In genomic region chr6:75201901-75202672, GRCh38 we compare ENCODE assay signal across 10 cellular contexts. TPM values are rescaled to one million over a fixed set of nuclear protein-coding genes. Genes with fewer than 3 reads are reported as not detected.
DNase-seq lines count a peak whose midpoint lies in the region; ATAC-seq and TF ChIP-seq lines count a peak whose summit lies in the region.
"Had no signal": no experiment of that assay in that cellular context is flagged by ENCODE, and none has a peak within 500 bp of the region (broad histone marks: within the 10 kb centered on the region; RNA-seq: fewer than 3 reads in every experiment).

No MANE protein-coding gene starts in this region.

- peak overlapping the region; percentile 95 for H3K4me3 Mint-ChIP-seq in chondrocyte (ENCODE audit: unreplicated experiment)
- H3K4me3 Mint-ChIP-seq: natural killer cell treated with Interleukin-12 subunit alpha and Interleukin-12 subunit beta and Interleukin-15 and Interleukin-18, amount 100 ng/mL, for 72 hours had no signal

- peak; percentile 41 for DNase-seq in ACHN
- DNase-seq in HFF-Myc (ENCODE audit: extremely low read depth, low read depth) = no peak
- peak; percentile 90 for DNase-seq in chondrocyte (ENCODE audit: low spot score)
- peak; percentile 2 to 46 for DNase-seq in lung microvascular endothelial cell (ENCODE audit: low read depth in 2 of 2)
- DNase-seq in NCI-H446 treated with DMSO at 0.1 percent for 48 hours (lab: John Stamatoyannopoulos, UW) = no peak
- no peak for DNase-seq in erythroblast (lab: John Stamatoyannopoulos, UW)
- DNase-seq in activated effector memory CD4-positive, alpha-beta T cell treated with Interleukin-2 at 50 U/mL for 16 hours = no peak

- in situ Hi-C loops in ACHN (cut with HindIII; ENCODE audit: low pct_ligation_motif_present, low pct_unique_long_range_greater_than_20kb, low sequenced_read_pairs) = no loop called here

- ATAC-seq in GM21529 (IDR thresholded peaks at IDR 0.05; ENCODE audit: unreplicated experiment) = no peak

- H3K4me1 Mint-ChIP-seq in chondrocyte (ENCODE audit: low read depth) = peaks cover 63% of the 10 kb centered on the region

- H3K27me3 Mint-ChIP-seq in chondrocyte (ENCODE audit: low read depth) = no peaks in the 10 kb centered on the region

- H3K36me3 Mint-ChIP-seq in chondrocyte (ENCODE audit: low read depth) = peaks cover 33% of the 10 kb centered on the region
- H3K36me3 Mint-ChIP-seq: natural killer cell treated with Interleukin-12 subunit alpha and Interleukin-12 subunit beta and Interleukin-15 and Interleukin-18, amount 100 ng/mL, for 72 hours had no signal

- H3K27ac Mint-ChIP-seq in chondrocyte (ENCODE audit: unreplicated experiment) = peak overlapping the region; percentile 99
- H3K27ac Mint-ChIP-seq: natural killer cell treated with Interleukin-12 subunit alpha and Interleukin-12 subunit beta and Interleukin-15 and Interleukin-18, amount 100 ng/mL, for 72 hours had no signal

- TF ChIP-seq CTCF in HFF-Myc (IDR thresholded peaks at IDR 0.05; ENCODE audit: low read depth, low read length, missing control alignments) = no peak
- TF ChIP-seq CTCF in chondrocyte (IDR thresholded peaks at IDR 0.05) = peak; percentile 37

- H3K9me3 Mint-ChIP-seq in chondrocyte (ENCODE audit: low read depth) = no peaks in the 10 kb centered on the region
- H3K9me3 Mint-ChIP-seq: natural killer cell treated with Interleukin-12 subunit alpha and Interleukin-12 subunit beta and Interleukin-15 and Interleukin-18, amount 100 ng/mL, for 72 hours had no signal

- peak overlapping the region; percentile 86 for H3K4me3 ChIP-seq in HFF-Myc (replicated peaks; ENCODE audit: low read depth, low read length)
- H3K4me3 ChIP-seq: SK-N-MC had no signal

- no peak for TF ChIP-seq POLR2A in erythroblast (IDR thresholded peaks at IDR 0.05; ENCODE audit: low read length)

RNA-seq across cellular contexts. Expression of gene COL12A1, which starts 3.8 kb away (rescaled TPM):
- 1,995 to 2,753 TPM (median 2,073 TPM) in 3 replicates for total RNA-seq in chondrocyte
- 0.60 and 1.1 TPM in 2 replicates for total RNA-seq in lung microvascular endothelial cell
- total RNA-seq: natural killer cell treated with Interleukin-12 subunit alpha and Interleukin-12 subunit beta and Interleukin-15 and Interleukin-18, amount 100 ng/mL, for 72 hours had no signal

RNA-seq across cellular contexts. Expression of gene COX7A2, which starts 41.5 kb away (rescaled TPM):
- total RNA-seq in chondrocyte (302 to 311 TPM (median 303 TPM) in 3 replicates), lung microvascular endothelial cell (194 and 200 TPM in 2 replicates)

Comparison
In these comparisons a context has a peak if more than half of its experiments do, and no peak if none do; other contexts are left out.
1. DNase-seq: peak in ACHN (single experiment), chondrocyte (single experiment) and lung microvascular endothelial cell (2 of 2); none in HFF-Myc (single experiment), NCI-H446 treated with DMSO at 0.1 percent for 48 hours (single experiment), erythroblast (0 of 2) and activated effector memory CD4-positive, alpha-beta T cell treated with Interleukin-2 at 50 U/mL for 16 hours (single experiment).
2. RNA of gene COL12A1, which starts 3.8 kb away (total RNA-seq): 1,995 to 2,753 TPM in chondrocyte; 0.60 to 1.1 TPM in lung microvascular endothelial cell; every median in the first group is over 100 times any median in the second.